In the genomic region with DNA sequence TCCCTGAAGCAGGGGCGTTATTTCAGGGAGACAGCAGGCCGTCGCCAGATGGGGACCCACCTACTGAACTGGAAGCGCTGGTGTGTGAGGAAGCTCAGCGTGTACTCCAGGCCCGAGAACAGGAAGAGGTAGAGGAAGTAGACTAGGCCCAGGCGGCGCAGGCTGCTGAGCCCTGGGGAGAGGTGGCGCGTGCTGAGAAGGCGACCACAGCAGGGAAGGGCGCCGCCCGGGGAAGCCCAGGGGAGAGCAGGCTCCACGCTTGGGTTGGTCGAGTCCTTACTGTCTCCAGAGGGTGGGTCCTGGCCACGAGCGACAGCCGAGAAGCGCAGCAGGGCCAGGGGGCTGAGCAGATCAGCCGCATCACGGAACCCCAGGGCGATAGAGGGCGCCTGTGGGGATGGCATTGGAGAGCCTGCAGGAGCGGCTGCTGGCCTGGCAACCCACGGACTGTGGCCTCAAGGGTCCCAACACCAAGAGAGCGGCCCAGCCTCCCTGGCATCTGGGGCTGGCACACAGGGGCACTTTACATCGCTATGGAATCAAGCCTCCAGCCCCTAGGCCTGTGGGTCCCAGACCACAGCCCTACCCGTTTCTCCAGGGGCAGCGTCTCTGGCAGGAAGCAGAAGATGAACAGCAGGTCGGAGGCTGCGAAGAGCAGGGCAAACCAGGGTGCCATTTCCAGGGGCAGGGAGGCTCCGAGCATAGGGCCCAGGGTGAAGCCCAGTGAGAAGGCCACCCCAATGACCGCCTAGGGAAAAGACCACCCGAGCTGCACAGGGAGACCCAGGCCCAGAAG, we compare ENCODE assay signal across 8 cellular contexts. TPM values are rescaled to one million over a fixed set of nuclear protein-coding genes. Genes with fewer than 3 reads are reported as not detected.
DNase-seq lines count a peak whose midpoint lies in the region; ATAC-seq, FAIRE-seq and TF ChIP-seq lines count a peak whose summit lies in the region.

No MANE protein-coding gene starts in this region.

- H3K4me3 ChIP-seq in HepG2 (replicated peaks in 1 of 3; ENCODE audit: insufficient read depth in 1 of 3, low read depth in 2 of 3, low read length in 3 of 3) (no peak overlapping the region), transverse colon (no peak overlapping the region), MM.1S (ENCODE audit: low read length) (no peak overlapping the region)

- H3K27ac ChIP-seq in HepG2 (ENCODE audit: extremely low read length, insufficient read depth, low read length): no peak overlapping the region
- H3K27ac ChIP-seq in transverse colon: peak overlapping the region; percentile 90 to 97 (median 92)
- no peak overlapping the region for H3K27ac ChIP-seq in MM.1S (ENCODE audit: low read length)

- H3K4me2 ChIP-seq in HepG2 (ENCODE audit: low read depth, low read length) (no peak overlapping the region), MM.1S (ENCODE audit: low read depth, low read length) (no peak overlapping the region)

- DNase-seq in CMK (ENCODE audit: low read depth) (peak; percentile 65), NOMO-1 (lab: John Stamatoyannopoulos, UW; ENCODE audit: unreplicated experiment in 2 of 2) (peak; percentile 75 to 90), HepG2 (ENCODE audit: low spot score) (no peak), transverse colon (peak; percentile 61), DMS53 (lab: John Stamatoyannopoulos, UW) (no peak), MM.1S (no peak)
- DNase-seq in activated naive CD4-positive, alpha-beta T cell treated with anti-CD3 and anti-CD28 coated beads for 36 hours: peak; percentile 72

- H3K4me3 Mint-ChIP-seq in activated naive CD4-positive, alpha-beta T cell treated with anti-CD3 and anti-CD28 coated beads for 36 hours: peak overlapping the region; percentile 56

- peaks cover 17 to 28% of the 10 kb centered on the region in 2 experiments; a peak in 4 of 5 replicates for H3K36me3 ChIP-seq in HepG2 (replicated peaks in 1 of 2; ENCODE audit: control insufficient read depth in 1 of 2, insufficient read depth in 2 of 2, low read length in 2 of 2)
- peaks cover 0 to 13% (median 6%) of the 10 kb centered on the region in 4 donors for H3K36me3 ChIP-seq in transverse colon
- no peaks in the 10 kb centered on the region for H3K36me3 ChIP-seq in MM.1S (replicated peaks; ENCODE audit: insufficient read depth, low read length)

- TF ChIP-seq EP300 in HepG2 (IDR thresholded peaks at IDR 0.05; ENCODE audit: low read depth in 2 of 2, low read length in 2 of 2) (no peak), HepG2 (CRISPR knock-in tag; IDR thresholded peaks at IDR 0.05; ENCODE audit: borderline replicate concordance) (no peak), transverse colon (IDR thresholded peaks at IDR 0.05; ENCODE audit: low read depth) (no peak)

- no TSS peak for BruUV-seq in HepG2 (replicated peaks; lab: Mats Ljungman, UMichigan)

- peak; percentile 56 for ATAC-seq in GM21529 (IDR thresholded peaks at IDR 0.05; ENCODE audit: unreplicated experiment)
- ATAC-seq in HepG2: no peak

- H3K9me2 ChIP-seq in MM.1S (replicated peaks; ENCODE audit: insufficient read depth, low read length): no peaks in the 10 kb centered on the region

- TF ChIP-seq CTCF in HepG2 (CRISPR knock-in tag; IDR thresholded peaks at IDR 0.05) (no peak), transverse colon (IDR thresholded peaks at IDR 0.05) (no peak), MM.1S (IDR thresholded peaks at IDR 0.05; ENCODE audit: low read length) (no peak)

- H3K9ac ChIP-seq in HepG2 (ENCODE audit: insufficient read depth, low read depth, low read length): no peak overlapping the region
- no peak overlapping the region for H3K9ac ChIP-seq in MM.1S (ENCODE audit: low read length)

- peaks cover 21% of the 10 kb centered on the region for H3K36me3 Mint-ChIP-seq in activated naive CD4-positive, alpha-beta T cell treated with anti-CD3 and anti-CD28 coated beads for 36 hours (ENCODE audit: low read depth)

- no peak for FAIRE-seq in HepG2 (lab: Jason Lieb, UNC)

- TF ChIP-seq RAD21 in HepG2 (CRISPR knock-in tag; IDR thresholded peaks at IDR 0.05): no peak

- 98% methylated on average over 12 of the region's 35 CpGs for WGBS in HepG2 (ENCODE audit: low lambda C conversion rate)
- 78% methylated on average over 33 of the region's 35 CpGs; no CpG with 5 or more reads in 1 of the 2 donors for WGBS in transverse colon (ENCODE audit: low coverage in 1 of 2), 2 donors

- no peaks in the 10 kb centered on the region for H3K27me3 Mint-ChIP-seq in activated naive CD4-positive, alpha-beta T cell treated with anti-CD3 and anti-CD28 coated beads for 36 hours (ENCODE audit: low read depth)

- H4K20me1 ChIP-seq in HepG2 (ENCODE audit: insufficient read depth, low read length): peaks cover 8% of the 10 kb centered on the region; the same call in 1 of the 2 replicates
- H4K20me1 ChIP-seq in MM.1S (ENCODE audit: insufficient read depth, low read length): no peaks in the 10 kb centered on the region

- H3K79me2 ChIP-seq in HepG2 (ENCODE audit: insufficient read depth, low read length): peaks cover 10% of the 10 kb centered on the region
- H3K79me2 ChIP-seq in MM.1S (ENCODE audit: low read length): no peaks in the 10 kb centered on the region; the same call in 1 of the 2 replicates

- H2AFZ ChIP-seq in HepG2 (ENCODE audit: low read length) (no peak overlapping the region), MM.1S (ENCODE audit: low read length) (no peak overlapping the region)

- POLR2A ChIA-PET in HepG2 (lab: Yijun Ruan, JAX): no interaction called here

- H3K4me1 ChIP-seq in HepG2 (ENCODE audit: insufficient read depth, low read length) (peaks cover 39% of the 10 kb centered on the region), transverse colon (peaks cover 11 to 51% (median 37%) of the 10 kb centered on the region in 4 donors), MM.1S (ENCODE audit: low read length) (peaks cover 8% of the 10 kb centered on the region; the same call in 1 of the 2 replicates)

- H3K4me1 Mint-ChIP-seq in activated naive CD4-positive, alpha-beta T cell treated with anti-CD3 and anti-CD28 coated beads for 36 hours (ENCODE audit: low read depth): peaks cover 36% of the 10 kb centered on the region

- H3K27me3 ChIP-seq in HepG2 (ENCODE audit: control insufficient read depth in 1 of 2, insufficient read depth in 2 of 2, low read length in 2 of 2) (no peaks in the 10 kb centered on the region; a peak in 1 of 5 replicates), transverse colon (no peaks in the 10 kb centered on the region), MM.1S (replicated peaks; ENCODE audit: insufficient read depth, low read length) (no peaks in the 10 kb centered on the region)

- peak overlapping the region; percentile 89 for H3K27ac Mint-ChIP-seq in activated naive CD4-positive, alpha-beta T cell treated with anti-CD3 and anti-CD28 coated beads for 36 hours

- intact Hi-C loops in activated naive CD4-positive, alpha-beta T cell treated with anti-CD3 and anti-CD28 coated beads for 36 hours (cut with micrococcal nuclease): loop anchor here (10.0 kb wide), 2 partner anchors 467 to 517 kb away; partner anchors contain the start of genes CFAP99, RNF4 and ZFYVE28
- intact Hi-C loops in HepG2 (cut with micrococcal nuclease; ENCODE audit: unreplicated experiment) (loop anchor here (10.0 kb wide), 1 partner anchor 67 kb away; no protein-coding TSS in a partner anchor), transverse colon (cut with DNase I; ENCODE audit: low total_unique reads) (loop anchor here (5.0 kb wide), 2 partner anchors 90 to 170 kb away; partner anchors contain the start of gene ADD1)

- CTCF ChIA-PET in activated naive CD4-positive, alpha-beta T cell treated with anti-CD3 and anti-CD28 coated beads for 36 hours (lab: Charles Lee): interaction anchor here (0.6 to 0.7 kb wide), 2 partner anchors 84 to 399 kb away, joined by 4 read pairs; no protein-coding TSS in a partner anchor
- CTCF ChIA-PET in HepG2 (lab: Yijun Ruan, JAX; ENCODE audit: low intra/inter-chr PET ratio, low total read pairs): no interaction called here

- H3F3A ChIP-seq in MM.1S (ENCODE audit: insufficient read depth, low read length): peaks cover 17% of the 10 kb centered on the region; the same call in 1 of the 2 replicates

- H3K9me3 ChIP-seq in HepG2 (ENCODE audit: low read length): no peaks in the 10 kb centered on the region
- no peaks in the 10 kb centered on the region for H3K9me3 ChIP-seq in transverse colon
- H3K9me3 ChIP-seq in MM.1S (replicated peaks; ENCODE audit: insufficient read depth, low read length): no peaks in the 10 kb centered on the region

- TF ChIP-seq POLR2A in HepG2 (IDR thresholded peaks at IDR 0.05; ENCODE audit: insufficient read depth in 1 of 2, low read depth in 2 of 2, low read length in 2 of 2) (no peak), transverse colon (IDR thresholded peaks at IDR 0.05) (no peak)

- H3K9me3 Mint-ChIP-seq in activated naive CD4-positive, alpha-beta T cell treated with anti-CD3 and anti-CD28 coated beads for 36 hours: no peaks in the 10 kb centered on the region

- in situ Hi-C loops in HepG2 (cut with HindIII; ENCODE audit: extremely low pct_ligation_motif_present, low pct_unique_long_range_greater_than_20kb) (no loop called here), transverse colon (cut with MboI; ENCODE audit: low pct_ligation_motif_present in 1 of 4, low pct_unique_long_range_greater_than_20kb in 1 of 4, low sequenced_read_pairs in 3 of 4) (loop anchor here in 2 of 4 donors (25.0 kb wide), 1 partner anchor 170 kb away; the partner anchor contains the start of gene TNIP2 (in 2 of the 2))

RNA-seq across cellular contexts. Expression of gene NOP14, which starts 31.2 kb away (rescaled TPM):
- 10 to 100 TPM; 48.3 to 55.1 TPM for total RNA-seq in activated naive CD4-positive, alpha-beta T cell treated with anti-CD3 and anti-CD28 coated beads for 36 hours
- total RNA-seq in HepG2 (2016; rRNA removed; fragmentation: Illumina TruSeq; extraction: Trizol) (47.9 and 63.4 TPM in 2 replicates), transverse colon (10 to 100 TPM in 2 of 4 donors, 1 to 10 TPM in 2; 8.6 to 43.0 (median 12.8) TPM)
- total RNA-seq in HepG2 (2016; cell fraction: cytosol; rRNA removed; fragmentation: Illumina TruSeq; extraction: Trizol; ENCODE audit: low read depth): 11.5 and 13.9 TPM in 2 replicates
- 48.3 and 54.0 TPM in 2 replicates for total RNA-seq in HepG2 (2016; cell fraction: insoluble cytoplasmic fraction; rRNA removed; fragmentation: Illumina TruSeq; extraction: Trizol)
- total RNA-seq in HepG2 (2016; cell fraction: membrane; rRNA removed; fragmentation: Illumina TruSeq; extraction: Trizol): 23.0 and 27.1 TPM in 2 replicates
- total RNA-seq in HepG2 (2016; cell fraction: nucleus; rRNA removed; fragmentation: Illumina TruSeq; extraction: Trizol): 25.4 and 26.5 TPM in 2 replicates
- polyA plus RNA-seq in HepG2 (2011; rRNA removed): 6.8 and 6.9 TPM in 2 replicates
- polyA plus RNA-seq in HepG2 (2011; cell fraction: cytosol; rRNA removed): 4.8 and 5.2 TPM in 2 replicates
- 8.6 and 9.1 TPM in 2 replicates for polyA plus RNA-seq in HepG2 (2011; cell fraction: nucleus; rRNA removed)
- polyA plus RNA-seq in HepG2 (2012): 23.7 and 25.5 TPM in 2 replicates
- 5.0 and 6.7 TPM in 2 replicates for polyA plus RNA-seq in HepG2 (2016; cell fraction: cytosol; fragmentation: Illumina TruSeq; extraction: Trizol; ENCODE audit: low read depth)
- 48.2 and 58.0 TPM in 2 replicates for polyA plus RNA-seq in HepG2 (2016; cell fraction: insoluble cytoplasmic fraction; fragmentation: Illumina TruSeq; extraction: Trizol; ENCODE audit: low read depth)
- 12.7 and 14.5 TPM in 2 replicates for polyA plus RNA-seq in HepG2 (2016; cell fraction: membrane; fragmentation: Illumina TruSeq; extraction: Trizol; ENCODE audit: low read depth)
- polyA plus RNA-seq in HepG2 (2016; cell fraction: nucleus; fragmentation: Illumina TruSeq; extraction: Trizol; ENCODE audit: insufficient read depth, low read depth): 36.4 and 41.5 TPM in 2 replicates
- polyA minus RNA-seq in HepG2 (2011; rRNA and poly(A)+ RNA removed; ENCODE audit: low replicate concordance): 7.1 and 9.6 TPM in 2 replicates
- polyA minus RNA-seq in HepG2 (2011; cell fraction: cytosol; rRNA and poly(A)+ RNA removed): 10.4 and 14.8 TPM in 2 replicates
- 10.0 and 12.2 TPM in 2 replicates for polyA minus RNA-seq in HepG2 (2011; cell fraction: nucleus; rRNA and poly(A)+ RNA removed)

RNA-seq across cellular contexts. Expression of gene GRK4, which starts 31.4 kb away (rescaled TPM):
- total RNA-seq in activated naive CD4-positive, alpha-beta T cell treated with anti-CD3 and anti-CD28 coated beads for 36 hours: 1 to 10 TPM; 1.3 to 2.1 TPM
- total RNA-seq in HepG2 (2016; rRNA removed; fragmentation: Illumina TruSeq; extraction: Trizol) (2.0 and 2.5 TPM in 2 replicates), transverse colon (1 to 10 TPM; 2.5 to 7.9 (median 4.1) TPM)
- total RNA-seq in HepG2 (2016; cell fraction: cytosol; rRNA removed; fragmentation: Illumina TruSeq; extraction: Trizol; ENCODE audit: low read depth): 1.9 and 2.1 TPM in 2 replicates
- total RNA-seq in HepG2 (2016; cell fraction: insoluble cytoplasmic fraction; rRNA removed; fragmentation: Illumina TruSeq; extraction: Trizol): 2.5 and 3.1 TPM in 2 replicates
- 4.7 and 4.9 TPM in 2 replicates for total RNA-seq in HepG2 (2016; cell fraction: membrane; rRNA removed; fragmentation: Illumina TruSeq; extraction: Trizol)
- 1.2 and 1.4 TPM in 2 replicates for total RNA-seq in HepG2 (2016; cell fraction: nucleus; rRNA removed; fragmentation: Illumina TruSeq; extraction: Trizol)
- 1.6 and 1.8 TPM in 2 replicates for polyA plus RNA-seq in HepG2 (2011; rRNA removed)
- polyA plus RNA-seq in HepG2 (2011; cell fraction: cytosol; rRNA removed): 1.2 TPM in 2 replicates
- polyA plus RNA-seq in HepG2 (2011; cell fraction: nucleus; rRNA removed): 1.2 and 1.3 TPM in 2 replicates
- 1.5 and 1.7 TPM in 2 replicates for polyA plus RNA-seq in HepG2 (2012)
- polyA plus RNA-seq in HepG2 (2016; cell fraction: cytosol; fragmentation: Illumina TruSeq; extraction: Trizol; ENCODE audit: low read depth): 2.8 TPM in 2 replicates
- 3.0 TPM in 2 replicates for polyA plus RNA-seq in HepG2 (2016; cell fraction: insoluble cytoplasmic fraction; fragmentation: Illumina TruSeq; extraction: Trizol; ENCODE audit: low read depth)
- 4.7 TPM in 2 replicates for polyA plus RNA-seq in HepG2 (2016; cell fraction: membrane; fragmentation: Illumina TruSeq; extraction: Trizol; ENCODE audit: low read depth)
- 2.1 and 2.8 TPM in 2 replicates for polyA plus RNA-seq in HepG2 (2016; cell fraction: nucleus; fragmentation: Illumina TruSeq; extraction: Trizol; ENCODE audit: insufficient read depth, low read depth)
- 2.6 and 2.7 TPM in 2 replicates for polyA minus RNA-seq in HepG2 (2011; rRNA and poly(A)+ RNA removed; ENCODE audit: low replicate concordance)
- 0.88 and 1.4 TPM in 2 replicates for polyA minus RNA-seq in HepG2 (2011; cell fraction: cytosol; rRNA and poly(A)+ RNA removed)
- 1.4 and 3.2 TPM in 2 replicates for polyA minus RNA-seq in HepG2 (2011; cell fraction: nucleus; rRNA and poly(A)+ RNA removed)

Comparison
In these comparisons a context has a peak if more than half of its experiments do, and no peak if none do; other contexts are left out.
1. DNase-seq: peak in CMK (single experiment), NOMO-1 (2 of 2), activated naive CD4-positive, alpha-beta T cell treated with anti-CD3 and anti-CD28 coated beads for 36 hours (single experiment) and transverse colon (single experiment); none in HepG2 (single experiment), DMS53 (single experiment) and MM.1S (single experiment).
2. H3K27ac ChIP-seq: peak in transverse colon (4 of 4); none in HepG2 (single experiment) and MM.1S (single experiment).